Comparison of ENCODE assay signal across 1 cellular context in the genomic region with DNA sequence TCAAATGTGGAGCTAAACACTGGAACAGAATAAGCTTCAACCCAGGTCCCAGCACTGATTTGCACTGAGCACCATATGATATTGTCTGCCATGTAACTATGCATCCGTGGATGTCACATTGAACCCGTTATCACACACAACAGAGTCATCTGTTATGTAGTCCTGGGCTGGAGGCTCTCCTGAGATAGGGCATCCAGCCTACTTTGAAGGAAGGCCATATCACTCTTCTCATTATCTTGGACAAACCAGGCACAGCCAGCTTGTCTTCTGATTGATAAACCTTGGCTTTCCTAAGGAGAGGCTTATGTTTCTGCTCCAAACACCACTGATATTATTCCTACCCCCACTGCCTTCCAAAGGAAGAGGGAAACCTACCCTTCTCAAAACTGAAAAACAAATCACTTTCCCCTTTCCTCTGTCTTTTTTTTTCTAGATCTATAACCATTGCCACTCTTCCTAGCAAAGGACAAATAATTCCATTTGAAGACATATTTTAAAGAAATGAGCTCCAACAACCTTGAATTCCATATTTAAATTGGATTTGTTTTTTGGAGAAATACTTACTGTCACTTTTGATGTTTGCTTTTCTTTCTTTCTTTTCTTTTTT.
A peak's percentile ranks its signal among the peaks of the same experiment; 100 is the strongest.
TF ChIP-seq lines count a peak whose summit lies in the region.

No MANE protein-coding gene starts in this region.

TF ChIP-seq in K562, 482 proteins besides CTCF, POLR2A, EP300 and RAD21 (continued from another document and continues in another):
- TF ChIP-seq, protein P1, sequence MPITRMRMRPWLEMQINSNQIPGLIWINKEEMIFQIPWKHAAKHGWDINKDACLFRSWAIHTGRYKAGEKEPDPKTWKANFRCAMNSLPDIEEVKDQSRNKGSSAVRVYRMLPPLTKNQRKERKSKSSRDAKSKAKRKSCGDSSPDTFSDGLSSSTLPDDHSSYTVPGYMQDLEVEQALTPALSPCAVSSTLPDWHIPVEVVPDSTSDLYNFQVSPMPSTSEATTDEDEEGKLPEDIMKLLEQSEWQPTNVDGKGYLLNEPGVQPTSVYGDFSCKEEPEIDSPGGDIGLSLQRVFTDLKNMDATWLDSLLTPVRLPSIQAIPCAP (CRISPR knock-in tag; IDR thresholded peaks at IDR 0.05; ENCODE audit: borderline replicate concordance) = no peak
- TF ChIP-seq, protein P2, sequence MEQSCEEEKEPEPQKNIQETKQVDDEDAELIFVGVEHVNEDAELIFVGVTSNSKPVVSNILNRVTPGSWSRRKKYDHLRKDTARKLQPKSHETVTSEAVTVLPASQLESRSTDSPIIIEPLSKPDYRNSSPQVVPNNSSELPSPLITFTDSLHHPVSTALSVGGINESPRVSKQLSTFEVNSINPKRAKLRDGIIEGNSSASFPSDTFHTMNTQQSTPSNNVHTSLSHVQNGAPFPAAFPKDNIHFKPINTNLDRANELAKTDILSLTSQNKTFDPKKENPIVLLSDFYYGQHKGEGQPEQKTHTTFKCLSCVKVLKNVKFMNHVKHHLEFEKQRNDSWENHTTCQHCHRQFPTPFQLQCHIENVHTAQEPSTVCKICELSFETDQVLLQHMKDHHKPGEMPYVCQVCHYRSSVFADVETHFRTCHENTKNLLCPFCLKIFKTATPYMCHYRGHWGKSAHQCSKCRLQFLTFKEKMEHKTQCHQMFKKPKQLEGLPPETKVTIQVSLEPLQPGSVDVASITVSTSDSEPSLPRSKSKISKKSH (CRISPR knock-in tag; IDR thresholded peaks at IDR 0.05) = no peak
- TF ChIP-seq, protein P3, sequence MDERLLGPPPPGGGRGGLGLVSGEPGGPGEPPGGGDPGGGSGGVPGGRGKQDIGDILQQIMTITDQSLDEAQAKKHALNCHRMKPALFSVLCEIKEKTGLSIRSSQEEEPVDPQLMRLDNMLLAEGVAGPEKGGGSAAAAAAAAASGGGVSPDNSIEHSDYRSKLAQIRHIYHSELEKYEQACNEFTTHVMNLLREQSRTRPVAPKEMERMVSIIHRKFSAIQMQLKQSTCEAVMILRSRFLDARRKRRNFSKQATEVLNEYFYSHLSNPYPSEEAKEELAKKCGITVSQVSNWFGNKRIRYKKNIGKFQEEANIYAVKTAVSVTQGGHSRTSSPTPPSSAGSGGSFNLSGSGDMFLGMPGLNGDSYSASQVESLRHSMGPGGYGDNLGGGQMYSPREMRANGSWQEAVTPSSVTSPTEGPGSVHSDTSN (CRISPR knock-in tag; IDR thresholded peaks at IDR 0.05; ENCODE audit: low read depth) = no peak
- TF ChIP-seq, protein P3 (tag; conservative IDR thresholded peaks at IDR 0.05; ENCODE audit: low read depth) = peak; percentile 84
- TF ChIP-seq MEF2A (IDR thresholded peaks at IDR 0.05; ENCODE audit: control insufficient read depth, low read depth, low read length) = no peak; the same call in 1 of the 2 replicates
- 0 out of 2 replicates have a peak, but pooled peaks have one; percentile 34 for TF ChIP-seq L3MBTL2 (IDR thresholded peaks at IDR 0.05)
- TF ChIP-seq SMARCC2 (IDR thresholded peaks at IDR 0.05; ENCODE audit: low read depth) = peak; percentile 96; the same call in 1 of the 2 replicates
- TF ChIP-seq SLC30A9 (CRISPR knock-in tag; IDR thresholded peaks at IDR 0.05) = no peak
- TF ChIP-seq PML (IDR thresholded peaks at IDR 0.05; ENCODE audit: low read length) = peak; percentile 100
- no peak for TF ChIP-seq ZNF75A (CRISPR knock-in tag; IDR thresholded peaks at IDR 0.05)
- TF ChIP-seq EP400 (IDR thresholded peaks at IDR 0.05) = peak; percentile 47
- TF ChIP-seq ZNF780A (CRISPR knock-in tag; IDR thresholded peaks at IDR 0.05) = no peak
- TF ChIP-seq RFX1 (IDR thresholded peaks at IDR 0.05) = no peak
- TF ChIP-seq, protein P4, sequence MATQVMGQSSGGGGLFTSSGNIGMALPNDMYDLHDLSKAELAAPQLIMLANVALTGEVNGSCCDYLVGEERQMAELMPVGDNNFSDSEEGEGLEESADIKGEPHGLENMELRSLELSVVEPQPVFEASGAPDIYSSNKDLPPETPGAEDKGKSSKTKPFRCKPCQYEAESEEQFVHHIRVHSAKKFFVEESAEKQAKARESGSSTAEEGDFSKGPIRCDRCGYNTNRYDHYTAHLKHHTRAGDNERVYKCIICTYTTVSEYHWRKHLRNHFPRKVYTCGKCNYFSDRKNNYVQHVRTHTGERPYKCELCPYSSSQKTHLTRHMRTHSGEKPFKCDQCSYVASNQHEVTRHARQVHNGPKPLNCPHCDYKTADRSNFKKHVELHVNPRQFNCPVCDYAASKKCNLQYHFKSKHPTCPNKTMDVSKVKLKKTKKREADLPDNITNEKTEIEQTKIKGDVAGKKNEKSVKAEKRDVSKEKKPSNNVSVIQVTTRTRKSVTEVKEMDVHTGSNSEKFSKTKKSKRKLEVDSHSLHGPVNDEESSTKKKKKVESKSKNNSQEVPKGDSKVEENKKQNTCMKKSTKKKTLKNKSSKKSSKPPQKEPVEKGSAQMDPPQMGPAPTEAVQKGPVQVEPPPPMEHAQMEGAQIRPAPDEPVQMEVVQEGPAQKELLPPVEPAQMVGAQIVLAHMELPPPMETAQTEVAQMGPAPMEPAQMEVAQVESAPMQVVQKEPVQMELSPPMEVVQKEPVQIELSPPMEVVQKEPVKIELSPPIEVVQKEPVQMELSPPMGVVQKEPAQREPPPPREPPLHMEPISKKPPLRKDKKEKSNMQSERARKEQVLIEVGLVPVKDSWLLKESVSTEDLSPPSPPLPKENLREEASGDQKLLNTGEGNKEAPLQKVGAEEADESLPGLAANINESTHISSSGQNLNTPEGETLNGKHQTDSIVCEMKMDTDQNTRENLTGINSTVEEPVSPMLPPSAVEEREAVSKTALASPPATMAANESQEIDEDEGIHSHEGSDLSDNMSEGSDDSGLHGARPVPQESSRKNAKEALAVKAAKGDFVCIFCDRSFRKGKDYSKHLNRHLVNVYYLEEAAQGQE (CRISPR knock-in tag; IDR thresholded peaks at IDR 0.05; ENCODE audit: low read depth) = no peak
- peak; percentile 85 for TF ChIP-seq MXI1 (IDR thresholded peaks at IDR 0.05; ENCODE audit: low read depth, low read length)
- TF ChIP-seq, protein P5, sequence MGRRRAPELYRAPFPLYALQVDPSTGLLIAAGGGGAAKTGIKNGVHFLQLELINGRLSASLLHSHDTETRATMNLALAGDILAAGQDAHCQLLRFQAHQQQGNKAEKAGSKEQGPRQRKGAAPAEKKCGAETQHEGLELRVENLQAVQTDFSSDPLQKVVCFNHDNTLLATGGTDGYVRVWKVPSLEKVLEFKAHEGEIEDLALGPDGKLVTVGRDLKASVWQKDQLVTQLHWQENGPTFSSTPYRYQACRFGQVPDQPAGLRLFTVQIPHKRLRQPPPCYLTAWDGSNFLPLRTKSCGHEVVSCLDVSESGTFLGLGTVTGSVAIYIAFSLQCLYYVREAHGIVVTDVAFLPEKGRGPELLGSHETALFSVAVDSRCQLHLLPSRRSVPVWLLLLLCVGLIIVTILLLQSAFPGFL (CRISPR knock-in tag; IDR thresholded peaks at IDR 0.05) = no peak
- TF ChIP-seq, protein P6, sequence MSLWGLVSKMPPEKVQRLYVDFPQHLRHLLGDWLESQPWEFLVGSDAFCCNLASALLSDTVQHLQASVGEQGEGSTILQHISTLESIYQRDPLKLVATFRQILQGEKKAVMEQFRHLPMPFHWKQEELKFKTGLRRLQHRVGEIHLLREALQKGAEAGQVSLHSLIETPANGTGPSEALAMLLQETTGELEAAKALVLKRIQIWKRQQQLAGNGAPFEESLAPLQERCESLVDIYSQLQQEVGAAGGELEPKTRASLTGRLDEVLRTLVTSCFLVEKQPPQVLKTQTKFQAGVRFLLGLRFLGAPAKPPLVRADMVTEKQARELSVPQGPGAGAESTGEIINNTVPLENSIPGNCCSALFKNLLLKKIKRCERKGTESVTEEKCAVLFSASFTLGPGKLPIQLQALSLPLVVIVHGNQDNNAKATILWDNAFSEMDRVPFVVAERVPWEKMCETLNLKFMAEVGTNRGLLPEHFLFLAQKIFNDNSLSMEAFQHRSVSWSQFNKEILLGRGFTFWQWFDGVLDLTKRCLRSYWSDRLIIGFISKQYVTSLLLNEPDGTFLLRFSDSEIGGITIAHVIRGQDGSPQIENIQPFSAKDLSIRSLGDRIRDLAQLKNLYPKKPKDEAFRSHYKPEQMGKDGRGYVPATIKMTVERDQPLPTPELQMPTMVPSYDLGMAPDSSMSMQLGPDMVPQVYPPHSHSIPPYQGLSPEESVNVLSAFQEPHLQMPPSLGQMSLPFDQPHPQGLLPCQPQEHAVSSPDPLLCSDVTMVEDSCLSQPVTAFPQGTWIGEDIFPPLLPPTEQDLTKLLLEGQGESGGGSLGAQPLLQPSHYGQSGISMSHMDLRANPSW (CRISPR knock-in tag; IDR thresholded peaks at IDR 0.05) = no peak
- no peak for TF ChIP-seq KDM5B (IDR thresholded peaks at IDR 0.05; ENCODE audit: insufficient replicate concordance, low read depth, low read length)
- no peak for TF ChIP-seq ZNF12 (CRISPR knock-in tag; IDR thresholded peaks at IDR 0.05)
- TF ChIP-seq ZKSCAN1 (IDR thresholded peaks at IDR 0.05; ENCODE audit: low read depth, low read length) = no peak
- TF ChIP-seq LEF1 (IDR thresholded peaks at IDR 0.05) = peak; percentile 96
- TF ChIP-seq EWSR1 (IDR thresholded peaks at IDR 0.05; ENCODE audit: borderline replicate concordance, low read depth, partially characterized antibody) = no peak
- no peak for TF ChIP-seq CREBBP (IDR thresholded peaks at IDR 0.05; ENCODE audit: low read depth, low read length)
- TF ChIP-seq, protein P7, sequence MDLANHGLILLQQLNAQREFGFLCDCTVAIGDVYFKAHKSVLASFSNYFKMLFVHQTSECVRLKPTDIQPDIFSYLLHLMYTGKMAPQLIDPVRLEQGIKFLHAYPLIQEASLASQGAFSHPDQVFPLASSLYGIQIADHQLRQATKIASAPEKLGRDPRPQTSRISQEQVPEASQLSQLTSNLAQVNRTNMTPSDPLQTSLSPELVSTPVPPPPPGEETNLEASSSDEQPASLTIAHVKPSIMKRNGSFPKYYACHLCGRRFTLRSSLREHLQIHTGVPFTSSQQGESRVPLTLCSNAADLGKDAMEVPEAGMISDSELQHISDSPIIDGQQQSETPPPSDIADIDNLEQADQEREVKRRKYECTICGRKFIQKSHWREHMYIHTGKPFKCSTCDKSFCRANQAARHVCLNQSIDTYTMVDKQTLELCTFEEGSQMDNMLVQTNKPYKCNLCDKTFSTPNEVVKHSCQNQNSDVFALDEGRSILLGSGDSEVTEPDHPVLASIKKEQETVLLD (IDR thresholded peaks at IDR 0.05) = peak; percentile 60; the same call in 1 of the 2 replicates
- TF ChIP-seq, protein P8, sequence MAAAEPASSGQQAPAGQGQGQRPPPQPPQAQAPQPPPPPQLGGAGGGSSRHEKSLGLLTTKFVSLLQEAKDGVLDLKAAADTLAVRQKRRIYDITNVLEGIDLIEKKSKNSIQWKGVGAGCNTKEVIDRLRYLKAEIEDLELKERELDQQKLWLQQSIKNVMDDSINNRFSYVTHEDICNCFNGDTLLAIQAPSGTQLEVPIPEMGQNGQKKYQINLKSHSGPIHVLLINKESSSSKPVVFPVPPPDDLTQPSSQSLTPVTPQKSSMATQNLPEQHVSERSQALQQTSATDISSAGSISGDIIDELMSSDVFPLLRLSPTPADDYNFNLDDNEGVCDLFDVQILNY (CRISPR knock-in tag; IDR thresholded peaks at IDR 0.05) = no peak
- TF ChIP-seq FOXM1 (IDR thresholded peaks at IDR 0.05; ENCODE audit: low read depth) = peak; percentile 99
- TF ChIP-seq FOXM1 (CRISPR knock-in tag; IDR thresholded peaks at IDR 0.05; ENCODE audit: low read depth) = no peak
- TF ChIP-seq, protein P9, sequence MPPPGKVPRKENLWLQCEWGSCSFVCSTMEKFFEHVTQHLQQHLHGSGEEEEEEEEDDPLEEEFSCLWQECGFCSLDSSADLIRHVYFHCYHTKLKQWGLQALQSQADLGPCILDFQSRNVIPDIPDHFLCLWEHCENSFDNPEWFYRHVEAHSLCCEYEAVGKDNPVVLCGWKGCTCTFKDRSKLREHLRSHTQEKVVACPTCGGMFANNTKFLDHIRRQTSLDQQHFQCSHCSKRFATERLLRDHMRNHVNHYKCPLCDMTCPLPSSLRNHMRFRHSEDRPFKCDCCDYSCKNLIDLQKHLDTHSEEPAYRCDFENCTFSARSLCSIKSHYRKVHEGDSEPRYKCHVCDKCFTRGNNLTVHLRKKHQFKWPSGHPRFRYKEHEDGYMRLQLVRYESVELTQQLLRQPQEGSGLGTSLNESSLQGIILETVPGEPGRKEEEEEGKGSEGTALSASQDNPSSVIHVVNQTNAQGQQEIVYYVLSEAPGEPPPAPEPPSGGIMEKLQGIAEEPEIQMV (tag; conservative IDR thresholded peaks at IDR 0.05; ENCODE audit: low read depth) = no peak
- TF ChIP-seq CBX5 (IDR thresholded peaks at IDR 0.05; ENCODE audit: borderline replicate concordance, low read depth) = peak; percentile 74; the same call in 1 of the 2 replicates
- TF ChIP-seq RB1 (IDR thresholded peaks at IDR 0.05; ENCODE audit: low read depth) = no peak; the same call in 1 of the 2 replicates
- no peak for TF ChIP-seq SRSF7 (optimal IDR thresholded peaks at IDR 0.05; ENCODE audit: low read depth, low read length)
- TF ChIP-seq SMAD2 (IDR thresholded peaks at IDR 0.05; ENCODE audit: low read depth, low read length) = no peak
- TF ChIP-seq, protein P10, sequence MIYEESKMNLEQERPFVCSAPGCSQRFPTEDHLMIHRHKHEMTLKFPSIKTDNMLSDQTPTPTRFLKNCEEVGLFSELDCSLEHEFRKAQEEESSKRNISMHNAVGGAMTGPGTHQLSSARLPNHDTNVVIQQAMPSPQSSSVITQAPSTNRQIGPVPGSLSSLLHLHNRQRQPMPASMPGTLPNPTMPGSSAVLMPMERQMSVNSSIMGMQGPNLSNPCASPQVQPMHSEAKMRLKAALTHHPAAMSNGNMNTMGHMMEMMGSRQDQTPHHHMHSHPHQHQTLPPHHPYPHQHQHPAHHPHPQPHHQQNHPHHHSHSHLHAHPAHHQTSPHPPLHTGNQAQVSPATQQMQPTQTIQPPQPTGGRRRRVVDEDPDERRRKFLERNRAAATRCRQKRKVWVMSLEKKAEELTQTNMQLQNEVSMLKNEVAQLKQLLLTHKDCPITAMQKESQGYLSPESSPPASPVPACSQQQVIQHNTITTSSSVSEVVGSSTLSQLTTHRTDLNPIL (CRISPR knock-in tag; IDR thresholded peaks at IDR 0.05) = no peak
